14 cellular contexts compared by ENCODE assay signal in genomic region chr18:28087173-28087563, GRCh38.
DNase-seq lines count a peak whose midpoint lies in the region; ATAC-seq and TF ChIP-seq lines count a peak whose summit lies in the region.
"Had no signal": no experiment of that assay in that cellular context is flagged by ENCODE, and none has a peak within 500 bp of the region (broad histone marks: within the 10 kb centered on the region; RNA-seq: fewer than 3 reads in every experiment).

No MANE protein-coding gene starts in this region.

- H3K4me1 ChIP-seq in adipocyte (ENCODE audit: control insufficient read depth, insufficient read depth, low read length) (peaks cover 33% of the 10 kb centered on the region), right cardiac atrium (ENCODE audit: control insufficient read depth, insufficient read depth, low read length) (peaks cover 4% of the 10 kb centered on the region), tibial nerve (peaks cover 0 to 19% (median 1%) of the 10 kb centered on the region in 4 donors)

- H3K36me3 ChIP-seq in adipocyte (ENCODE audit: control insufficient read depth, insufficient read depth, low read length, severe bottlenecking): no peaks in the 10 kb centered on the region
- H3K36me3 ChIP-seq in tibial nerve: no peaks in the 10 kb centered on the region

- peak overlapping the region; percentile 72 for H3K4me3 ChIP-seq in adipocyte (ENCODE audit: low read length)
- H3K4me3 ChIP-seq in right cardiac atrium (ENCODE audit: low read length): peak overlapping the region; percentile 28
- no peak overlapping the region for H3K4me3 ChIP-seq in tibial nerve
- H3K4me3 ChIP-seq: lung had no signal

- CTCF ChIA-PET in HEK293T (lab: Yijun Ruan, JAX): no interaction called here

- peak overlapping the region; percentile 14 for H3K9ac ChIP-seq in adipocyte (ENCODE audit: low read length)

- H3K9me3 ChIP-seq in adipocyte (ENCODE audit: control insufficient read depth, low read length): no peaks in the 10 kb centered on the region
- no peaks in the 10 kb centered on the region for H3K9me3 ChIP-seq in right cardiac atrium (ENCODE audit: control insufficient read depth, low read length)
- H3K9me3 ChIP-seq in tibial nerve: no peaks in the 10 kb centered on the region

- POLR2A ChIA-PET in HEK293T (lab: Yijun Ruan, JAX): no interaction called here

- no peak for TF ChIP-seq CTCF in tibial nerve (IDR thresholded peaks at IDR 0.05)

- DNase-seq in HEK293T (ENCODE audit: extremely low spot score) (no peak), adipocyte (ENCODE audit: low read depth) (peak; percentile 65), right cardiac atrium (peak; percentile 46 to 76 (median 55)), sciatic nerve (ENCODE audit: low spot score) (no peak), tibial nerve (ENCODE audit: low spot score in 2 of 2) (no peak), RPMI8226 (no peak), HuH-7.5 (ENCODE audit: low spot score) (no peak)
- DNase-seq: activated CD4-positive, CD25-positive, alpha-beta regulatory T cell treated with anti-CD3 and anti-CD28 coated beads, Interleukin-2, amount 50 U/mL, for 72 hours; DMS53; H7; NCI-H1930; stimulated activated naive CD4-positive, alpha-beta T cell had no signal

- H3K27me3 ChIP-seq in adipocyte (replicated peaks; ENCODE audit: control insufficient read depth, insufficient read depth, low read length) (no peaks in the 10 kb centered on the region), right cardiac atrium (ENCODE audit: control insufficient read depth, insufficient read depth) (no peaks in the 10 kb centered on the region), tibial nerve (no peaks in the 10 kb centered on the region)

- WGBS in right cardiac atrium: 21% methylated on average over 6 of the region's 6 CpGs
- 21 to 22% methylated on average over 6 of the region's 6 CpGs for WGBS in tibial nerve, 2 donors

- TF ChIP-seq EP300 in tibial nerve (IDR thresholded peaks at IDR 0.05): no peak

- ATAC-seq in right cardiac atrium (peak; percentile 58 to 65), sciatic nerve (peak; percentile 55), HG03571 (IDR thresholded peaks at IDR 0.05; ENCODE audit: unreplicated experiment) (no peak)

- peak overlapping the region; percentile 58 for H3K27ac ChIP-seq in right cardiac atrium (ENCODE audit: low read length)
- no peak overlapping the region for H3K27ac ChIP-seq in tibial nerve

- intact Hi-C loops in right cardiac atrium (cut with DNase I) (no loop called here), sciatic nerve (cut with DNase I) (no loop called here)

- no peak for TF ChIP-seq POLR2A in tibial nerve (IDR thresholded peaks at IDR 0.05)

TF ChIP-seq in HEK293T, 16 proteins besides CTCF, POLR2A, EP300 and RAD21:
- TF ChIP-seq BHLHE40 (IDR thresholded peaks at IDR 0.05; ENCODE audit: borderline replicate concordance): no peak
- TF ChIP-seq L3MBTL2 (conservative IDR thresholded peaks at IDR 0.05): 0 out of 2 replicates have a peak, but pooled peaks have one; percentile 31

Comparison
In these comparisons a context has a peak if more than half of its experiments do, and no peak if none do; other contexts are left out.
1. DNase-seq: peak in adipocyte (single experiment) and right cardiac atrium (3 of 3); none in HEK293T (single experiment), sciatic nerve (single experiment), tibial nerve (0 of 2), RPMI8226 (single experiment) and HuH-7.5 (single experiment).
2. H3K4me3 ChIP-seq: peak in adipocyte (single experiment) and right cardiac atrium (single experiment); none in tibial nerve (0 of 4).